ENCODE assay signal across 11 cellular contexts in genomic region chr13:22801402-22802003, GRCh38.
DNase-seq lines count a peak whose midpoint lies in the region; ATAC-seq, FAIRE-seq and TF ChIP-seq lines count a peak whose summit lies in the region.
"Had no signal": no experiment of that assay in that cellular context is flagged by ENCODE, and none has a peak within 500 bp of the region (broad histone marks: within the 10 kb centered on the region; RNA-seq: fewer than 3 reads in every experiment).

No MANE protein-coding gene starts in this region.

- H3K27ac ChIP-seq in heart left ventricle (no peak overlapping the region), right cardiac atrium (ENCODE audit: low read length) (no peak overlapping the region), transverse colon (no peak overlapping the region), small intestine (ENCODE audit: low read depth in 1 of 2, low read length in 1 of 2) (no peak overlapping the region)

- TF ChIP-seq CTCF in heart left ventricle (IDR thresholded peaks at IDR 0.05) (peak in 11 of 12 donors; percentile 11 to 50 (median 24)), transverse colon (IDR thresholded peaks at IDR 0.05) (peak in 4 of 5 experiments; percentile 24 to 28 (median 28))

- WGBS in heart left ventricle, 4 donors = 46 to 55% (median 49%) methylated on average over 3 of the region's 3 CpGs
- WGBS in right cardiac atrium = 32% methylated on average over 3 of the region's 3 CpGs
- WGBS in transverse colon (ENCODE audit: low coverage in 1 of 2), 2 donors = 37 to 40% methylated on average over 3 of the region's 3 CpGs
- WGBS in small intestine, 3 donors = 44 to 47% (median 46%) methylated on average over 3 of the region's 3 CpGs

- H3K4me1 ChIP-seq in heart left ventricle = no peaks in the 10 kb centered on the region
- no peaks in the 10 kb centered on the region for H3K4me1 ChIP-seq in right cardiac atrium (ENCODE audit: control insufficient read depth, insufficient read depth, low read length)
- no peaks in the 10 kb centered on the region for H3K4me1 ChIP-seq in transverse colon
- no peaks in the 10 kb centered on the region for H3K4me1 ChIP-seq in small intestine (ENCODE audit: control insufficient read depth in 2 of 2, insufficient read depth in 1 of 2, low read depth in 1 of 2, low read length in 1 of 2)

- H3K4me3 ChIP-seq in heart left ventricle = no peak overlapping the region
- H3K4me3 ChIP-seq in right cardiac atrium (ENCODE audit: low read length) = no peak overlapping the region
- no peak overlapping the region for H3K4me3 ChIP-seq in transverse colon
- no peak overlapping the region for H3K4me3 ChIP-seq in small intestine (ENCODE audit: low read depth in 1 of 2, low read length in 2 of 2)

- no peak for DNase-seq in heart left ventricle
- DNase-seq in right cardiac atrium = no peak
- peak; percentile 4 for DNase-seq in RPMI7951 (ENCODE audit: low read depth)
- peak; percentile 38 for DNase-seq in glomerular visceral epithelial cell (ENCODE audit: extremely low spot score)
- DNase-seq in transverse colon = no peak
- no peak for DNase-seq in activated T-cell treated with anti-CD3 and anti-CD28 coated beads, Interleukin-2, amount 50 U/mL, for 1 hour
- DNase-seq in small intestine = no peak
- DNase-seq: CD4-positive, alpha-beta T cell; T-helper 17 cell had no signal

- no peaks in the 10 kb centered on the region for H3K36me3 ChIP-seq in heart left ventricle
- H3K36me3 ChIP-seq in transverse colon = no peaks in the 10 kb centered on the region
- H3K36me3 ChIP-seq in small intestine (ENCODE audit: control insufficient read depth in 2 of 2, insufficient read depth in 2 of 2, low read length in 2 of 2) = no peaks in the 10 kb centered on the region

- H3K27me3 ChIP-seq in heart left ventricle (peaks cover 0 to 6% (median 0%) of the 10 kb centered on the region in 9 donors), right cardiac atrium (ENCODE audit: control insufficient read depth, insufficient read depth) (no peaks in the 10 kb centered on the region), transverse colon (peaks cover 3% of the 10 kb centered on the region), small intestine (ENCODE audit: control insufficient read depth in 2 of 2, insufficient read depth in 2 of 2, low read length in 2 of 2) (no peaks in the 10 kb centered on the region)

- intact Hi-C loops in heart left ventricle (cut with DNase I) = loop anchor here in 9 of 10 donors (2.0 to 10.0 kb wide), 6 partner anchors 213 to 523 kb away; no protein-coding TSS in a partner anchor
- intact Hi-C loops in right cardiac atrium (cut with DNase I) = loop anchor here in 2 of 4 donors (5.0 to 10.0 kb wide), 3 partner anchors 216 to 373 kb away; no protein-coding TSS in a partner anchor
- intact Hi-C loops in transverse colon (cut with DNase I; ENCODE audit: low total_unique reads) = loop anchor here (5.0 kb wide), 1 partner anchor 221 kb away; no protein-coding TSS in a partner anchor

- no peak for TF ChIP-seq POLR2A in heart left ventricle (IDR thresholded peaks at IDR 0.05)
- TF ChIP-seq POLR2A in transverse colon (IDR thresholded peaks at IDR 0.05) = no peak

- H3K9me3 ChIP-seq in heart left ventricle = no peaks in the 10 kb centered on the region
- no peaks in the 10 kb centered on the region for H3K9me3 ChIP-seq in right cardiac atrium (ENCODE audit: control insufficient read depth, low read length)
- no peaks in the 10 kb centered on the region for H3K9me3 ChIP-seq in transverse colon
- no peaks in the 10 kb centered on the region for H3K9me3 ChIP-seq in small intestine (ENCODE audit: control insufficient read depth, low read depth)

- ATAC-seq in heart left ventricle (no peak), right cardiac atrium (no peak), HG02763 (IDR thresholded peaks at IDR 0.05; ENCODE audit: unreplicated experiment) (no peak)
- ATAC-seq: T-helper 17 cell had no signal

- FAIRE-seq in small intestine (lab: Jason Lieb, UNC) = no peak
- FAIRE-seq: islet of Langerhans had no signal

- TF ChIP-seq EP300 in transverse colon (IDR thresholded peaks at IDR 0.05; ENCODE audit: low read depth) = no peak

- in situ Hi-C loops in transverse colon (cut with MboI; ENCODE audit: low pct_ligation_motif_present in 1 of 4, low pct_unique_long_range_greater_than_20kb in 1 of 4, low sequenced_read_pairs in 3 of 4) = loop anchor here (10.0 to 25.0 kb wide), 2 partner anchors 211 to 213 kb away; no protein-coding TSS in a partner anchor

Comparison
In these comparisons a context has a peak if more than half of its experiments do, and no peak if none do; other contexts are left out.
1. DNase-seq: peak in RPMI7951 (single experiment) and glomerular visceral epithelial cell (single experiment); none in heart left ventricle (0 of 5), right cardiac atrium (0 of 3), transverse colon (single experiment), activated T-cell treated with anti-CD3 and anti-CD28 coated beads, Interleukin-2, amount 50 U/mL, for 1 hour (single experiment) and small intestine (single experiment).